In genomic region chr2:159797468-159798375, GRCh38 we compare ENCODE assay signal across 1 cellular context.
TF ChIP-seq lines count a peak whose summit lies in the region.

A gene with protein sequence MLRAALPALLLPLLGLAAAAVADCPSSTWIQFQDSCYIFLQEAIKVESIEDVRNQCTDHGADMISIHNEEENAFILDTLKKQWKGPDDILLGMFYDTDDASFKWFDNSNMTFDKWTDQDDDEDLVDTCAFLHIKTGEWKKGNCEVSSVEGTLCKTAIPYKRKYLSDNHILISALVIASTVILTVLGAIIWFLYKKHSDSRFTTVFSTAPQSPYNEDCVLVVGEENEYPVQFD (minus strand): TSS chr2:159798208. CDS start chr2:159798198, 10 bp downstream.

TF ChIP-seq in HepG2, 621 proteins besides CTCF, POLR2A, EP300 and RAD21 (continued from another document):
- TF ChIP-seq SRSF9 (IDR thresholded peaks at IDR 0.05; ENCODE audit: borderline replicate concordance, insufficient read depth, low read depth, low read length, poor library complexity, severe bottlenecking) (no peak), SAFB2 (CRISPR knock-in tag; IDR thresholded peaks at IDR 0.05; ENCODE audit: borderline replicate concordance, low read depth) (peak; percentile 82; the same call in 1 of the 2 replicates), ZNF432 (CRISPR knock-in tag; IDR thresholded peaks at IDR 0.05; ENCODE audit: borderline replicate concordance) (no peak; the same call in 1 of the 2 replicates), NFIC (IDR thresholded peaks at IDR 0.05; ENCODE audit: low read length) (peak; percentile 50; the same call in 1 of the 2 replicates), ZNF367 (CRISPR knock-in tag; IDR thresholded peaks at IDR 0.05; ENCODE audit: borderline replicate concordance) (0 out of 2 replicates have a peak, but pooled peaks have one; percentile 46), ZBTB7A (CRISPR knock-in tag; IDR thresholded peaks at IDR 0.05) (peak; percentile 91), GTF3A (CRISPR knock-in tag; conservative IDR thresholded peaks at IDR 0.05) (no peak), ZBTB38 (CRISPR knock-in tag; IDR thresholded peaks at IDR 0.05) (peak; percentile 91), MED1 (CRISPR knock-in tag; IDR thresholded peaks at IDR 0.05) (peak; percentile 64), MTF1 (CRISPR knock-in tag; IDR thresholded peaks at IDR 0.05) (no peak; the same call in 1 of the 2 replicates), TBX3 (IDR thresholded peaks at IDR 0.05; ENCODE audit: borderline replicate concordance) (no peak), MED13 (CRISPR knock-in tag; IDR thresholded peaks at IDR 0.05) (0 out of 2 replicates have a peak, but pooled peaks have one; percentile 57), ZNF800 (CRISPR knock-in tag; IDR thresholded peaks at IDR 0.05) (peak; percentile 74; the same call in 1 of the 2 replicates), ZNF746 (CRISPR knock-in tag; IDR thresholded peaks at IDR 0.05) (peak; percentile 91), ZNF674 (CRISPR knock-in tag; IDR thresholded peaks at IDR 0.05; ENCODE audit: low read depth) (peak; percentile 95), XRCC5 (optimal IDR thresholded peaks at IDR 0.05; ENCODE audit: low read length) (peak; percentile 67), ZNF260 (CRISPR knock-in tag; IDR thresholded peaks at IDR 0.05; ENCODE audit: borderline replicate concordance, low read depth) (peak; percentile 70; the same call in 1 of the 2 replicates), ZNF143 (CRISPR knock-in tag; IDR thresholded peaks at IDR 0.05) (peak; percentile 45; the same call in 1 of the 2 replicates), ZNF792 (CRISPR knock-in tag; IDR thresholded peaks at IDR 0.05) (peak; percentile 72; the same call in 1 of the 2 replicates), TBL1XR1 (IDR thresholded peaks at IDR 0.05; ENCODE audit: borderline replicate concordance, low read length, partially characterized antibody) (no peak), MAFF (IDR thresholded peaks at IDR 0.05; ENCODE audit: low read depth, low read length) (no peak), ZNF549 (CRISPR knock-in tag; IDR thresholded peaks at IDR 0.05) (peak; percentile 58; the same call in 1 of the 2 replicates), RERE (CRISPR knock-in tag; IDR thresholded peaks at IDR 0.05; ENCODE audit: low read depth) (0 out of 2 replicates have a peak, but pooled peaks have one; percentile 40), ATAD3A (CRISPR knock-in tag; IDR thresholded peaks at IDR 0.05) (no peak), KLF11 (CRISPR knock-in tag; IDR thresholded peaks at IDR 0.05) (no peak; the same call in 1 of the 2 replicates), RFXANK (CRISPR knock-in tag; IDR thresholded peaks at IDR 0.05) (no peak), IRF9 (CRISPR knock-in tag; IDR thresholded peaks at IDR 0.05; ENCODE audit: borderline replicate concordance) (peak; percentile 91; the same call in 1 of the 2 replicates), ZNF543 (CRISPR knock-in tag; IDR thresholded peaks at IDR 0.05) (no peak; the same call in none of the 2 replicates), MTA3 (CRISPR knock-in tag; IDR thresholded peaks at IDR 0.05) (no peak), CHD2 (IDR thresholded peaks at IDR 0.05; ENCODE audit: low read depth, low read length) (peak; percentile 30), HDAC6 (IDR thresholded peaks at IDR 0.05; ENCODE audit: low read depth, low read length) (no peak), PLSCR1 (CRISPR knock-in tag; IDR thresholded peaks at IDR 0.05; ENCODE audit: borderline replicate concordance) (no peak), ZBTB1 (CRISPR knock-in tag; IDR thresholded peaks at IDR 0.05; ENCODE audit: borderline replicate concordance) (no peak), ZNF20 (CRISPR knock-in tag; IDR thresholded peaks at IDR 0.05) (peak; percentile 78; the same call in 1 of the 2 replicates), ZBTB42 (CRISPR knock-in tag; IDR thresholded peaks at IDR 0.05) (peak; percentile 54; the same call in 1 of the 2 replicates), SRY (CRISPR knock-in tag; IDR thresholded peaks at IDR 0.05) (peak; percentile 83), ZNF775 (CRISPR knock-in tag; IDR thresholded peaks at IDR 0.05; ENCODE audit: borderline replicate concordance) (peak; percentile 64; the same call in 1 of the 2 replicates), ZFP36 (IDR thresholded peaks at IDR 0.05; ENCODE audit: borderline replicate concordance, low read depth, low read length, partially characterized antibody) (no peak), KDM5A (IDR thresholded peaks at IDR 0.05; ENCODE audit: borderline replicate concordance, low read length) (no peak), ATM (IDR thresholded peaks at IDR 0.05; ENCODE audit: borderline replicate concordance) (no peak), ZFP36L1 (CRISPR knock-in tag; IDR thresholded peaks at IDR 0.05) (no peak; the same call in 1 of the 2 replicates), ZFP82 (CRISPR knock-in tag; IDR thresholded peaks at IDR 0.05; ENCODE audit: borderline replicate concordance) (peak; percentile 68; the same call in 1 of the 2 replicates), ZNF678 (CRISPR knock-in tag; IDR thresholded peaks at IDR 0.05) (peak; percentile 69; the same call in 1 of the 2 replicates), SMAD9 (CRISPR knock-in tag; IDR thresholded peaks at IDR 0.05) (peak; percentile 54; the same call in 1 of the 2 replicates), KDM1A (CRISPR knock-in tag; IDR thresholded peaks at IDR 0.05) (no peak), ZSCAN22 (CRISPR knock-in tag; IDR thresholded peaks at IDR 0.05) (no peak), TCF7 (IDR thresholded peaks at IDR 0.05; ENCODE audit: low read depth) (no peak), PLRG1 (conservative IDR thresholded peaks at IDR 0.05) (no peak)
- TF ChIP-seq, protein P1, sequence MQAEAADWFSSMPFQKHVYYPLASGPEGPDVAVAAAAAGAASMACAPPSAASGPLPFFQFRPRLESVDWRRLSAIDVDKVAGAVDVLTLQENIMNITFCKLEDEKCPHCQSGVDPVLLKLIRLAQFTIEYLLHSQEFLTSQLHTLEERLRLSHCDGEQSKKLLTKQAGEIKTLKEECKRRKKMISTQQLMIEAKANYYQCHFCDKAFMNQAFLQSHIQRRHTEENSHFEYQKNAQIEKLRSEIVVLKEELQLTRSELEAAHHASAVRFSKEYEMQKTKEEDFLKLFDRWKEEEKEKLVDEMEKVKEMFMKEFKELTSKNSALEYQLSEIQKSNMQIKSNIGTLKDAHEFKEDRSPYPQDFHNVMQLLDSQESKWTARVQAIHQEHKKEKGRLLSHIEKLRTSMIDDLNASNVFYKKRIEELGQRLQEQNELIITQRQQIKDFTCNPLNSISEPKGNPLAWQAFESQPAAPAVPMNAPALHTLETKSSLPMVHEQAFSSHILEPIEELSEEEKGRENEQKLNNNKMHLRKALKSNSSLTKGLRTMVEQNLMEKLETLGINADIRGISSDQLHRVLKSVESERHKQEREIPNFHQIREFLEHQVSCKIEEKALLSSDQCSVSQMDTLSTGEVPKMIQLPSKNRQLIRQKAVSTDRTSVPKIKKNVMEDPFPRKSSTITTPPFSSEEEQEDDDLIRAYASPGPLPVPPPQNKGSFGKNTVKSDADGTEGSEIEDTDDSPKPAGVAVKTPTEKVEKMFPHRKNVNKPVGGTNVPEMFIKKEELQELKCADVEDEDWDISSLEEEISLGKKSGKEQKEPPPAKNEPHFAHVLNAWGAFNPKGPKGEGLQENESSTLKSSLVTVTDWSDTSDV (CRISPR knock-in tag; IDR thresholded peaks at IDR 0.05): peak; percentile 69; the same call in 1 of the 2 replicates
- TF ChIP-seq, protein P2, sequence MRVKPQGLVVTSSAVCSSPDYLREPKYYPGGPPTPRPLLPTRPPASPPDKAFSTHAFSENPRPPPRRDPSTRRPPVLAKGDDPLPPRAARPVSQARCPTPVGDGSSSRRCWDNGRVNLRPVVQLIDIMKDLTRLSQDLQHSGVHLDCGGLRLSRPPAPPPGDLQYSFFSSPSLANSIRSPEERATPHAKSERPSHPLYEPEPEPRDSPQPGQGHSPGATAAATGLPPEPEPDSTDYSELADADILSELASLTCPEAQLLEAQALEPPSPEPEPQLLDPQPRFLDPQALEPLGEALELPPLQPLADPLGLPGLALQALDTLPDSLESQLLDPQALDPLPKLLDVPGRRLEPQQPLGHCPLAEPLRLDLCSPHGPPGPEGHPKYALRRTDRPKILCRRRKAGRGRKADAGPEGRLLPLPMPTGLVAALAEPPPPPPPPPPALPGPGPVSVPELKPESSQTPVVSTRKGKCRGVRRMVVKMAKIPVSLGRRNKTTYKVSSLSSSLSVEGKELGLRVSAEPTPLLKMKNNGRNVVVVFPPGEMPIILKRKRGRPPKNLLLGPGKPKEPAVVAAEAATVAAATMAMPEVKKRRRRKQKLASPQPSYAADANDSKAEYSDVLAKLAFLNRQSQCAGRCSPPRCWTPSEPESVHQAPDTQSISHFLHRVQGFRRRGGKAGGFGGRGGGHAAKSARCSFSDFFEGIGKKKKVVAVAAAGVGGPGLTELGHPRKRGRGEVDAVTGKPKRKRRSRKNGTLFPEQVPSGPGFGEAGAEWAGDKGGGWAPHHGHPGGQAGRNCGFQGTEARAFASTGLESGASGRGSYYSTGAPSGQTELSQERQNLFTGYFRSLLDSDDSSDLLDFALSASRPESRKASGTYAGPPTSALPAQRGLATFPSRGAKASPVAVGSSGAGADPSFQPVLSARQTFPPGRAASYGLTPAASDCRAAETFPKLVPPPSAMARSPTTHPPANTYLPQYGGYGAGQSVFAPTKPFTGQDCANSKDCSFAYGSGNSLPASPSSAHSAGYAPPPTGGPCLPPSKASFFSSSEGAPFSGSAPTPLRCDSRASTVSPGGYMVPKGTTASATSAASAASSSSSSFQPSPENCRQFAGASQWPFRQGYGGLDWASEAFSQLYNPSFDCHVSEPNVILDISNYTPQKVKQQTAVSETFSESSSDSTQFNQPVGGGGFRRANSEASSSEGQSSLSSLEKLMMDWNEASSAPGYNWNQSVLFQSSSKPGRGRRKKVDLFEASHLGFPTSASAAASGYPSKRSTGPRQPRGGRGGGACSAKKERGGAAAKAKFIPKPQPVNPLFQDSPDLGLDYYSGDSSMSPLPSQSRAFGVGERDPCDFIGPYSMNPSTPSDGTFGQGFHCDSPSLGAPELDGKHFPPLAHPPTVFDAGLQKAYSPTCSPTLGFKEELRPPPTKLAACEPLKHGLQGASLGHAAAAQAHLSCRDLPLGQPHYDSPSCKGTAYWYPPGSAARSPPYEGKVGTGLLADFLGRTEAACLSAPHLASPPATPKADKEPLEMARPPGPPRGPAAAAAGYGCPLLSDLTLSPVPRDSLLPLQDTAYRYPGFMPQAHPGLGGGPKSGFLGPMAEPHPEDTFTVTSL (CRISPR knock-in tag; IDR thresholded peaks at IDR 0.05; ENCODE audit: borderline replicate concordance): peak; percentile 77
